Comparison of ENCODE assay signal across 11 cellular contexts in the genomic region with DNA sequence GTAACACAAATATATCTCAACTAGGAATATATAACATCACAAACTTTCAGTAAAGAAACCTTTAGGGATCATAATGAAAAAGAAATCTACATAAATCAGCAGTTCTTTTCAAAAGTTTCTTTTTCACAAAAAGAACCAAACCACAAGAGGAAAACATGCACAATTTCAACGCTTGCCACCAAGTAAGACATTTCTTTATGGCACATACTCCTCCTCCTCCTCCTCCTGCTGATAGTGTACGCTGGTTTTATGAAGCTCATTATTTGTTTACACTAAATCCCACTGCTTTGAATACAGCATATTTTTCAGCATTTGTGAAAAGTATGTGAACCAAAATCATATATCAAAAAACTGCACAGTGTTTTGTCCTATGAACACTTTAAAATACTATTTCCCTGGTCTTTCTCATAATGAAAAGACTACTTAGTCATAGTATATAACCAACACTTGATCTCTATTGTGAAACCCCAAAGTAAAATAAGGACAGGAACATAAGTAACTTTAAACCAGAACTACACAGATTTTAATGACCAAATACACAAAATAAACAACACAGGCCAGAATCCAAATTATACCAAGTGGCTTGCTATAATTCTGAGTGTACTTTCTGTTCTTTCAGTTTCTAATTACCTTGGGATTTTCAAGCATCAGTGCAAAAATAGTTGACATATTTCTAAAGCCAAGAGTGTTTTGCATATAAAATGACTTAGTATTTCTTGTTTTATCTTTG.
DNase-seq lines count a peak whose midpoint lies in the region; ATAC-seq and TF ChIP-seq lines count a peak whose summit lies in the region.
"Had no signal": no experiment of that assay in that cellular context is flagged by ENCODE, and none has a peak within 500 bp of the region (broad histone marks: within the 10 kb centered on the region; RNA-seq: fewer than 3 reads in every experiment).

No MANE protein-coding gene starts in this region.

- CTCF ChIA-PET in activated naive CD4-positive, alpha-beta T cell treated with anti-CD3 and anti-CD28 coated beads, Interleukin-2, amount 10 ng/mL, durations not matched to agents 7 days and 5 days (lab: Charles Lee) = interaction anchor here (1.6 kb wide), 1 partner anchor 203 kb away, joined by 4 read pairs; no protein-coding TSS in a partner anchor
- CTCF ChIA-PET in WTC11 (lab: Charles Lee) = no interaction called here

- peak overlapping the region in 1 of 59 donors; percentile 4 for H3K4me3 ChIP-seq in dorsolateral prefrontal cortex
- H3K4me3 ChIP-seq: spleen had no signal

- peak overlapping the region in 2 of 59 donors; percentile 7 to 13 for H3K27ac ChIP-seq in dorsolateral prefrontal cortex

- no peaks in the 10 kb centered on the region for H3K27me3 ChIP-seq in dorsolateral prefrontal cortex
- H3K27me3 ChIP-seq: spleen had no signal

- no peak for DNase-seq in activated naive CD4-positive, alpha-beta T cell treated with anti-CD3 and anti-CD28 coated beads, Interleukin-2, amount 10 ng/mL, durations not matched to agents 7 days and 5 days
- DNase-seq in WTC11 (ENCODE audit: low spot score) (no peak), immature natural killer cell (no peak), NCI-H146 treated with DMSO at 0.1 percent for 48 hours (lab: John Stamatoyannopoulos, UW; ENCODE audit: unreplicated experiment) (no peak), dorsolateral prefrontal cortex (no peak), NCI-H128 (lab: John Stamatoyannopoulos, UW; ENCODE audit: unreplicated experiment) (no peak)
- DNase-seq: C1 segment of cervical spinal cord, NCI-H2171 treated with DMSO at 0.1 percent for 48 hours, spleen had no signal

- TF ChIP-seq CTCF in WTC11 (IDR thresholded peaks at IDR 0.05) (no peak), dorsolateral prefrontal cortex (IDR thresholded peaks at IDR 0.05 in 54 of 56, conservative IDR thresholded peaks at IDR 0.05 in 2 of 56; ENCODE audit: low read depth in 1 of 56, partially characterized antibody in 56 of 56) (no peak)

- H3K4me3 Mint-ChIP-seq in activated naive CD4-positive, alpha-beta T cell treated with anti-CD3 and anti-CD28 coated beads, Interleukin-2, amount 50 U/mL, for 24 hours = no peak overlapping the region
- H3K4me3 Mint-ChIP-seq in activated naive CD4-positive, alpha-beta T cell treated with anti-CD3 and anti-CD28 coated beads, Interleukin-2, amount 10 ng/mL, durations not matched to agents 7 days and 5 days = no peak overlapping the region
- H3K4me3 Mint-ChIP-seq in WTC11 (no peak overlapping the region), immature natural killer cell (peak overlapping the region in 2 of 5 donors; percentile 37 to 51)

- H3K27ac Mint-ChIP-seq in activated naive CD4-positive, alpha-beta T cell treated with anti-CD3 and anti-CD28 coated beads, Interleukin-2, amount 50 U/mL, for 24 hours = peak overlapping the region; percentile 70
- H3K27ac Mint-ChIP-seq in activated naive CD4-positive, alpha-beta T cell treated with anti-CD3 and anti-CD28 coated beads, Interleukin-2, amount 10 ng/mL, durations not matched to agents 7 days and 5 days = no peak overlapping the region
- peak overlapping the region; percentile 10; the same call in 1 of the 2 replicates for H3K27ac Mint-ChIP-seq in WTC11
- H3K27ac Mint-ChIP-seq in immature natural killer cell = peak overlapping the region in 5 of 6 donors; percentile 54 to 75 (median 65)

- no peak for ATAC-seq in WTC11
- no peak for ATAC-seq in GM19328 (IDR thresholded peaks at IDR 0.05; ENCODE audit: unreplicated experiment)

- peaks cover 4% of the 10 kb centered on the region for H3K36me3 Mint-ChIP-seq in activated naive CD4-positive, alpha-beta T cell treated with anti-CD3 and anti-CD28 coated beads, Interleukin-2, amount 50 U/mL, for 24 hours
- H3K36me3 Mint-ChIP-seq in activated naive CD4-positive, alpha-beta T cell treated with anti-CD3 and anti-CD28 coated beads, Interleukin-2, amount 10 ng/mL, durations not matched to agents 7 days and 5 days = peaks cover 2% of the 10 kb centered on the region
- H3K36me3 Mint-ChIP-seq in WTC11 (0 out of 2 replicates have a peak, but pooled peaks cover 4% of the 10 kb centered on the region), immature natural killer cell (no peaks in the 10 kb centered on the region)

- H3K9me3 Mint-ChIP-seq in activated naive CD4-positive, alpha-beta T cell treated with anti-CD3 and anti-CD28 coated beads, Interleukin-2, amount 50 U/mL, for 24 hours = no peaks in the 10 kb centered on the region
- no peaks in the 10 kb centered on the region for H3K9me3 Mint-ChIP-seq in activated naive CD4-positive, alpha-beta T cell treated with anti-CD3 and anti-CD28 coated beads, Interleukin-2, amount 10 ng/mL, durations not matched to agents 7 days and 5 days
- H3K9me3 Mint-ChIP-seq in WTC11 (no peaks in the 10 kb centered on the region), immature natural killer cell (no peaks in the 10 kb centered on the region)

- POLR2A ChIA-PET in WTC11 (lab: Charles Lee) = no interaction called here

- intact Hi-C loops in dorsolateral prefrontal cortex (cut with DNase I) = no loop called here

- no peaks in the 10 kb centered on the region for H3K27me3 Mint-ChIP-seq in activated naive CD4-positive, alpha-beta T cell treated with anti-CD3 and anti-CD28 coated beads, Interleukin-2, amount 50 U/mL, for 24 hours
- no peaks in the 10 kb centered on the region for H3K27me3 Mint-ChIP-seq in activated naive CD4-positive, alpha-beta T cell treated with anti-CD3 and anti-CD28 coated beads, Interleukin-2, amount 10 ng/mL, durations not matched to agents 7 days and 5 days
- H3K27me3 Mint-ChIP-seq in WTC11 (ENCODE audit: low read depth) (no peaks in the 10 kb centered on the region), immature natural killer cell (ENCODE audit: low read depth in 3 of 3) (peaks cover 0 to 2% (median 0%) of the 10 kb centered on the region in 3 donors)

- peaks cover 15% of the 10 kb centered on the region for H3K4me1 Mint-ChIP-seq in activated naive CD4-positive, alpha-beta T cell treated with anti-CD3 and anti-CD28 coated beads, Interleukin-2, amount 50 U/mL, for 24 hours
- peaks cover 20% of the 10 kb centered on the region for H3K4me1 Mint-ChIP-seq in activated naive CD4-positive, alpha-beta T cell treated with anti-CD3 and anti-CD28 coated beads, Interleukin-2, amount 10 ng/mL, durations not matched to agents 7 days and 5 days
- H3K4me1 Mint-ChIP-seq in WTC11 (peaks cover 19% of the 10 kb centered on the region), immature natural killer cell (peaks cover 17 to 36% of the 10 kb centered on the region in 2 donors)

TF ChIP-seq in WTC11, 78 proteins besides CTCF, POLR2A, EP300 and RAD21:
- TF ChIP-seq FOXK1 (CRISPR knock-in tag; IDR thresholded peaks at IDR 0.05) = no peak
